30 cellular contexts compared by ENCODE assay signal in genomic region chr2:235637906-235638305, GRCh38.
DNase-seq lines count a peak whose midpoint lies in the region; ATAC-seq and TF ChIP-seq lines count a peak whose summit lies in the region.
"Had no signal": no experiment of that assay in that cellular context is flagged by ENCODE, and none has a peak within 500 bp of the region (broad histone marks: within the 10 kb centered on the region; RNA-seq: fewer than 3 reads in every experiment).

No MANE protein-coding gene starts in this region.

- H3K79me2 ChIP-seq in ACC112 (ENCODE audit: control insufficient read depth, insufficient read depth, low read length, unreplicated experiment) = peaks cover 25% of the 10 kb centered on the region

- H3K4me1 ChIP-seq in ACC112 (ENCODE audit: control insufficient read depth, insufficient read depth, low read length, unreplicated experiment) (peaks cover 36% of the 10 kb centered on the region), sigmoid colon (peaks cover 0 to 55% (median 50%) of the 10 kb centered on the region in 4 donors)

- TF ChIP-seq POLR2A in sigmoid colon (IDR thresholded peaks at IDR 0.05) = no peak

- peak overlapping the region; percentile 81; the same call in 1 of the 2 replicates for H3K27ac ChIP-seq in ACC112 (ENCODE audit: low read depth, low read length)
- H3K27ac ChIP-seq in cingulate gyrus (ENCODE audit: low read depth, low read length) = peak overlapping the region; percentile 95
- peak overlapping the region; percentile 96 for H3K27ac ChIP-seq in layer of hippocampus (ENCODE audit: low read depth, low read length)
- peak overlapping the region; percentile 84 to 94 (median 90) for H3K27ac ChIP-seq in sigmoid colon
- H3K27ac ChIP-seq in coronary artery = peak overlapping the region in 1 of 2 donors; percentile 8
- H3K27ac ChIP-seq: epithelial cell of prostate, WERI-Rb-1 had no signal

- H3K9me3 ChIP-seq in sigmoid colon = no peaks in the 10 kb centered on the region
- H3K9me3 ChIP-seq: breast epithelium, HAP-1, suprapubic skin, uterus had no signal

- DNase-seq in sigmoid colon = no peak
- DNase-seq in iPS-NIHi11 (ENCODE audit: low spot score) = no peak
- no peak for DNase-seq in NCI-H2081 treated with DMSO at 0.1 percent for 48 hours (lab: John Stamatoyannopoulos, UW)
- DNase-seq in coronary artery (ENCODE audit: low spot score) = no peak
- DNase-seq: 8988T; activated CD4-positive, alpha-beta T cell treated with anti-CD3 and anti-CD28 coated beads for 4 hours; activated CD8-positive, alpha-beta T cell treated with anti-CD3 and anti-CD28 coated beads, Interleukin-2, amount 10 ng/mL, durations not matched to agents 7 days and 5 days; DND-41; effector memory CD4-positive, alpha-beta T cell; foreskin fibroblast; GF-D8; MV-4-11; NCI-H146; NCI-H446 treated with DMSO at 0.1 percent for 48 hours; NCI-H82; SIG-M5; uterus; WERI-Rb-1 had no signal

- ATAC-seq in HG03342 (IDR thresholded peaks at IDR 0.05; ENCODE audit: unreplicated experiment) = no peak
- ATAC-seq: activated CD8-positive, alpha-beta T cell treated with anti-CD3 and anti-CD28 coated beads, Interleukin-2, amount 10 ng/mL, durations not matched to agents 7 days and 5 days; activated naive CD4-positive, alpha-beta T cell treated with anti-CD3 and anti-CD28 coated beads, Interleukin-2, amount 50 U/mL, for 72 hours; sciatic nerve; stimulated activated memory B cell treated with anti-CD40 and anti-IgM and Interleukin-4, amounts not matched to agents 10 μg/mL and 1 μg/mL and 100 μg/mL, for 72 hours had no signal

- intact Hi-C loops in sigmoid colon (cut with DNase I) = loop anchor here (2.0 kb wide), 1 partner anchor 31 kb away; no protein-coding TSS in a partner anchor

- H3K27me3 ChIP-seq in ACC112 (ENCODE audit: insufficient read depth, low read length) = no peaks in the 10 kb centered on the region
- H3K27me3 ChIP-seq in layer of hippocampus (ENCODE audit: control insufficient read depth, insufficient read depth, low read length) = no peaks in the 10 kb centered on the region
- no peaks in the 10 kb centered on the region for H3K27me3 ChIP-seq in sigmoid colon
- H3K27me3 ChIP-seq: breast epithelium, suprapubic skin, uterus had no signal

- no peak overlapping the region for H2AFZ ChIP-seq in ACC112 (ENCODE audit: low read length, unreplicated experiment)

- TF ChIP-seq EP300 in sigmoid colon (IDR thresholded peaks at IDR 0.05) = no peak

- H3K36me3 ChIP-seq in ACC112 (ENCODE audit: insufficient read depth, low read length) (no peaks in the 10 kb centered on the region), sigmoid colon (no peaks in the 10 kb centered on the region)
- H3K36me3 ChIP-seq: breast epithelium, HAP-1, suprapubic skin, uterus, WERI-Rb-1 had no signal

- 33 to 71% methylated on average over 7 of the region's 7 CpGs for WGBS in sigmoid colon, 2 donors

- no peak overlapping the region for H3K4me3 ChIP-seq in ACC112 (ENCODE audit: low read depth, low read length)
- H3K4me3 ChIP-seq in sigmoid colon = no peak overlapping the region
- no peak overlapping the region for H3K4me3 ChIP-seq in coronary artery
- H3K4me3 ChIP-seq: breast epithelium, HAP-1, lung, suprapubic skin, uterus had no signal

- TF ChIP-seq CTCF in sigmoid colon (IDR thresholded peaks at IDR 0.05) = no peak
- no peak for TF ChIP-seq CTCF in coronary artery (IDR thresholded peaks at IDR 0.05)
